8 cellular contexts compared by ENCODE assay signal in the genomic region with DNA sequence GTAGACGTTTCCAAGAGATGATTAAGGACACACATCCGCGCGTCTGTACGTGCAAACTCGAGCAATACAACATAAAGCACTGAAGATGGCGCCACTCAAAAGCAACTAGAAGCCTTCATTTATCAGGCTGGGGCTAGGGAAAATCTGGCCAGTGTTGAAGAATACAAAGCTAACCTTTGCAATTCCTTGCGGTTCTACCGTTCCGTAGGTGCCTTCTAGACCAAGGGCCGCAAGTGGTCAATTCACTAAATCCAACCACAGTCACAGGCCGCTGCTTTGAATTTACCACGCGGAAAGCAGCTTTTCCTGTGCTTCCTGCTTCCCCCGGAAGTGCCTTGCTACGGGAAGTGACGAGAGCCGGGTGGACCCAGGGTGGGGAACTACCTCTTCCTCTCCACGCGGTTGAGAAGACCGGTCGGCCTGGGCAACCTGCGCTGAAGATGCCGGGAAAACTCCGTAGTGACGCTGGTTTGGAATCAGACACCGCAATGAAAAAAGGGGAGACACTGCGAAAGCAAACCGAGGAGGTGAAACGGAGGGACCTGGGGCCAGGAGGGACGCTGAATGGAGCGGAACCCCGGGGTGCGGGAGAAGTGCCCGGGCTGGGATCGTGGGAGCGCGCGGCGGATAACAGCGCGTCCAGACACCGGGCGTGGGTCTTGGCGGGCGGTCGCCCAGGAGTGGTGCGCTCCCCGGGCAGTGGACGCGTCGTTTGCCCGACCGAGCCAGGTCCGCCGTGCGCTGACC. TPM values are rescaled to one million over a fixed set of nuclear protein-coding genes. Genes with fewer than 3 reads are reported as not detected.
A peak's percentile ranks its signal among the peaks of the same experiment; 100 is the strongest.
DNase-seq lines count a peak whose midpoint lies in the region; ATAC-seq and TF ChIP-seq lines count a peak whose summit lies in the region.

Gene DDX21, plus strand, starts transcription at position 385 of the 747 bp plus-strand sequence. Its CDS starts 56 bp downstream, at position 441.

- peaks cover 19 to 64% (median 52%) of the 10 kb centered on the region in 11 experiments for H3K36me3 ChIP-seq in BLaER1 treated with 17β-estradiol and CSF1 and Interleukin-3, amounts not matched to agents 10 nM and 100 nM
- H3K36me3 ChIP-seq in colonic mucosa = no peaks in the 10 kb centered on the region

- H3K4me2 ChIP-seq in BLaER1 treated with 17β-estradiol and CSF1 and Interleukin-3, amounts not matched to agents 10 nM and 100 nM = peak within 1 kb of the TSS; percentile 73 to 99 (median 89)

- H3K27me3 ChIP-seq in BLaER1 treated with 17β-estradiol and CSF1 and Interleukin-3, amounts not matched to agents 10 nM and 100 nM = no peaks in the 10 kb centered on the region
- H3K27me3 ChIP-seq in colonic mucosa = no peaks in the 10 kb centered on the region

- TF ChIP-seq CTCF in colonic mucosa (IDR thresholded peaks at IDR 0.05) = peak; percentile 42

- intact Hi-C loops in colonic mucosa (cut with DNase I) = no loop called here

- DNase-seq in GM19240 (ENCODE audit: insufficient read length, low spot score) (peak; percentile 85), NCI-H524 treated with DMSO at 0.1 percent for 48 hours (lab: John Stamatoyannopoulos, UW) (peak; percentile 40), colonic mucosa (peak; percentile 94), left kidney (ENCODE audit: low read depth, low spot score) (peak; percentile 98)
- DNase-seq in activated CD4-positive, alpha-beta T cell treated with anti-CD3 and anti-CD28 coated beads for 48 hours = peak; percentile 93
- peak; percentile 87 to 90 for DNase-seq in stimulated activated CD4-positive, alpha-beta T cell treated with anti-CD3 and anti-CD28 coated beads, Interleukin-2, amount 100 ng/mL, for 24 hours

- peaks cover 0 to 4% (median 0%) of the 10 kb centered on the region in 11 experiments; a peak in 1 of 22 replicates for H3K9me3 ChIP-seq in BLaER1 treated with 17β-estradiol and CSF1 and Interleukin-3, amounts not matched to agents 10 nM and 100 nM (replicated peaks in 1 of 11)
- H3K9me3 ChIP-seq in colonic mucosa = no peaks in the 10 kb centered on the region

- peak within 1 kb of the TSS; percentile 81 to 100 (median 96) for H3K4me3 ChIP-seq in BLaER1 treated with 17β-estradiol and CSF1 and Interleukin-3, amounts not matched to agents 10 nM and 100 nM
- H3K4me3 ChIP-seq in colonic mucosa = peak within 1 kb of the TSS; percentile 100

- H4K20me1 ChIP-seq in BLaER1 treated with 17β-estradiol and CSF1 and Interleukin-3, amounts not matched to agents 10 nM and 100 nM = peaks cover 35 to 42% (median 40%) of the 10 kb centered on the region in 11 experiments; a peak in 21 of 22 replicates

- peaks cover 29 to 48% (median 42%) of the 10 kb centered on the region in 10 experiments for H3K4me1 ChIP-seq in BLaER1 treated with 17β-estradiol and CSF1 and Interleukin-3, amounts not matched to agents 10 nM and 100 nM
- H3K4me1 ChIP-seq in colonic mucosa = peaks cover 3% of the 10 kb centered on the region

- peak; percentile 87 for ATAC-seq in HG03460 (IDR thresholded peaks at IDR 0.05; ENCODE audit: unreplicated experiment)

- H3K27ac ChIP-seq in BLaER1 treated with 17β-estradiol and CSF1 and Interleukin-3, amounts not matched to agents 10 nM and 100 nM = peak within 1 kb of the TSS; percentile 90 to 99 (median 97)
- H3K27ac ChIP-seq in colonic mucosa = peak within 1 kb of the TSS; percentile 94

- H3K9ac ChIP-seq in BLaER1 treated with 17β-estradiol and CSF1 and Interleukin-3, amounts not matched to agents 10 nM and 100 nM = peak within 1 kb of the TSS; percentile 89 to 100 (median 97)
- peak within 1 kb of the TSS; percentile 88 to 95 for H3K9ac ChIP-seq in colonic mucosa (ENCODE audit: low read depth in 2 of 2, low read length in 2 of 2)

RNA-seq across cellular contexts. Expression of gene DDX21, which starts in this region (rescaled TPM):
- 10 to 100 TPM; 42.8 to 47.5 TPM for total RNA-seq in colonic mucosa

Comparison
In these comparisons a context has a peak if more than half of its experiments do, and no peak if none do; other contexts are left out.
1. Peak in every context shown above with its lines: DNase-seq, ATAC-seq, H3K4me3 ChIP-seq and H3K27ac ChIP-seq.
2. DNase-seq: peak in every context shown above with its lines; median percentile 98 in left kidney; 94 in colonic mucosa; 93 in activated CD4-positive, alpha-beta T cell treated with anti-CD3 and anti-CD28 coated beads for 48 hours; 88 in stimulated activated CD4-positive, alpha-beta T cell treated with anti-CD3 and anti-CD28 coated beads, Interleukin-2, amount 100 ng/mL, for 24 hours; 85 in GM19240; 40 in NCI-H524 treated with DMSO at 0.1 percent for 48 hours.